ENCODE assay signal across 26 cellular contexts in genomic region chr3:55817177-55817576, GRCh38.
"Had no signal": no experiment of that assay in that cellular context is flagged by ENCODE, and none has a peak within 500 bp of the region (broad histone marks: within the 10 kb centered on the region; RNA-seq: fewer than 3 reads in every experiment).

No MANE protein-coding gene starts in this region.

- DNase-seq: activated CD4-positive, alpha-beta memory T cell treated with anti-CD3 and anti-CD28 coated beads, Interleukin-2, amount 10 ng/mL, durations not matched to agents 7 days and 5 days; activated CD4-positive, alpha-beta T cell treated with anti-CD3 and anti-CD28 coated beads, Interleukin-2, amount 10 ng/mL, durations not matched to agents 24 days and 14 days; activated CD4-positive, CD25-positive, alpha-beta regulatory T cell treated with anti-CD3 and anti-CD28 coated beads, Interleukin-2, amount 50 U/mL, for 72 hours; activated CD8-positive, alpha-beta memory T cell treated with anti-CD3 and anti-CD28 coated beads, Interleukin-2, amount 50 U/mL, for 48 hours; activated gamma-delta T cell; activated naive CD4-positive, alpha-beta T cell treated with anti-CD3 and anti-CD28 coated beads, Interleukin-2, amount 10 ng/mL, durations not matched to agents 7 days and 5 days; activated naive CD8-positive, alpha-beta T cell treated with anti-CD3 and anti-CD28 coated beads, Interleukin-2, amount 10 ng/mL, durations not matched to agents 7 days and 5 days; activated T-cell treated with anti-CD3 and anti-CD28 coated beads, Interleukin-2, amount 50 U/mL, for 24 hours; amniotic stem cell; caudate nucleus; cortex of kidney; foreskin keratinocyte; islet precursor cell; left cardiac atrium; left ventricle myocardium superior; naive B cell; nucleus accumbens; pancreas; retina; stimulated activated CD4-positive, alpha-beta T cell treated with anti-CD3 and anti-CD28 coated beads, Interleukin-12 subunit alpha, Interleukin-12 subunit beta, amount 100 ng/mL, for 4 hours; stimulated activated CD4-positive, alpha-beta T cell treated with anti-CD3 and anti-CD28 coated beads, Interleukin-4, amount 100 ng/mL, for 1 hour; stimulated activated naive CD8-positive, alpha-beta T cell treated with anti-CD3 and anti-CD28 coated beads, Interleukin-15, Interleukin-2, amounts not matched to agents 100 U/mL and 50 U/mL, for 24 hours had no signal

- H3K9me3 ChIP-seq: pancreas, prostate gland, thoracic aorta, vagina had no signal

- H3K4me1 ChIP-seq: foreskin keratinocyte, pancreas, prostate gland, vagina had no signal

- H3K27me3 ChIP-seq: foreskin keratinocyte, pancreas, vagina had no signal

- H3K27ac ChIP-seq: foreskin keratinocyte, pancreas, prostate gland, skin epidermis, thoracic aorta, vagina had no signal

- H3K4me3 ChIP-seq: pancreas, prostate gland, skin epidermis, thoracic aorta, vagina had no signal

- H3K36me3 ChIP-seq: pancreas, prostate gland, thoracic aorta, vagina had no signal
